ENCODE assay signal across 1 cellular context in the genomic region with DNA sequence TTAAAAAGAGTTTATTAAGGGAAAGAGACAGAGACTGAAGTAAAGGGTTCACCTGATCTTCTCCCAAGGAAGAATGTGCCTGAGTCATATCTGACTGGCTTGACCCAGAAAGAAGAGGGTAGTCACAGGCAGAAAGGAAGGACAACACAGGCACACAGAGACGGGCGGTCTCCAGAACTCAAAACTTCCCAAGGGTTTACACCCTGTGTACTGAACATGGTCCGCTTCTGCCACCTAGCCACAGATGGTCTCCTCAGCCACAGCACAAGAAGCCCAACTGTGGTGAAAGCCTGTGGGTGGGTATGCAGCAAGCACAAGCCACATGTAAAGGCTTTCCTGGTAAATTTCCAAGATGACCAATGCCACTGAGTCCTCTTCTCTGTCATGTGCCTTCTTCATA.
TF ChIP-seq lines count a peak whose summit lies in the region.

No MANE protein-coding gene starts in this region.

TF ChIP-seq in SK-N-SH treated with all-trans-retinoic acid at 6 μM for 48 hours, 23 proteins besides CTCF, POLR2A, EP300 and RAD21 (continued from another document):
- TF ChIP-seq, protein P1, sequence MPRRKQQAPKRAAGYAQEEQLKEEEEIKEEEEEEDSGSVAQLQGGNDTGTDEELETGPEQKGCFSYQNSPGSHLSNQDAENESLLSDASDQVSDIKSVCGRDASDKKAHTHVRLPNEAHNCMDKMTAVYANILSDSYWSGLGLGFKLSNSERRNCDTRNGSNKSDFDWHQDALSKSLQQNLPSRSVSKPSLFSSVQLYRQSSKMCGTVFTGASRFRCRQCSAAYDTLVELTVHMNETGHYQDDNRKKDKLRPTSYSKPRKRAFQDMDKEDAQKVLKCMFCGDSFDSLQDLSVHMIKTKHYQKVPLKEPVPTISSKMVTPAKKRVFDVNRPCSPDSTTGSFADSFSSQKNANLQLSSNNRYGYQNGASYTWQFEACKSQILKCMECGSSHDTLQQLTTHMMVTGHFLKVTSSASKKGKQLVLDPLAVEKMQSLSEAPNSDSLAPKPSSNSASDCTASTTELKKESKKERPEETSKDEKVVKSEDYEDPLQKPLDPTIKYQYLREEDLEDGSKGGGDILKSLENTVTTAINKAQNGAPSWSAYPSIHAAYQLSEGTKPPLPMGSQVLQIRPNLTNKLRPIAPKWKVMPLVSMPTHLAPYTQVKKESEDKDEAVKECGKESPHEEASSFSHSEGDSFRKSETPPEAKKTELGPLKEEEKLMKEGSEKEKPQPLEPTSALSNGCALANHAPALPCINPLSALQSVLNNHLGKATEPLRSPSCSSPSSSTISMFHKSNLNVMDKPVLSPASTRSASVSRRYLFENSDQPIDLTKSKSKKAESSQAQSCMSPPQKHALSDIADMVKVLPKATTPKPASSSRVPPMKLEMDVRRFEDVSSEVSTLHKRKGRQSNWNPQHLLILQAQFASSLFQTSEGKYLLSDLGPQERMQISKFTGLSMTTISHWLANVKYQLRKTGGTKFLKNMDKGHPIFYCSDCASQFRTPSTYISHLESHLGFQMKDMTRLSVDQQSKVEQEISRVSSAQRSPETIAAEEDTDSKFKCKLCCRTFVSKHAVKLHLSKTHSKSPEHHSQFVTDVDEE (CRISPR knock-in tag; IDR thresholded peaks at IDR 0.05), result no peak
- TF ChIP-seq, protein P2, sequence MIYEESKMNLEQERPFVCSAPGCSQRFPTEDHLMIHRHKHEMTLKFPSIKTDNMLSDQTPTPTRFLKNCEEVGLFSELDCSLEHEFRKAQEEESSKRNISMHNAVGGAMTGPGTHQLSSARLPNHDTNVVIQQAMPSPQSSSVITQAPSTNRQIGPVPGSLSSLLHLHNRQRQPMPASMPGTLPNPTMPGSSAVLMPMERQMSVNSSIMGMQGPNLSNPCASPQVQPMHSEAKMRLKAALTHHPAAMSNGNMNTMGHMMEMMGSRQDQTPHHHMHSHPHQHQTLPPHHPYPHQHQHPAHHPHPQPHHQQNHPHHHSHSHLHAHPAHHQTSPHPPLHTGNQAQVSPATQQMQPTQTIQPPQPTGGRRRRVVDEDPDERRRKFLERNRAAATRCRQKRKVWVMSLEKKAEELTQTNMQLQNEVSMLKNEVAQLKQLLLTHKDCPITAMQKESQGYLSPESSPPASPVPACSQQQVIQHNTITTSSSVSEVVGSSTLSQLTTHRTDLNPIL (CRISPR knock-in tag; IDR thresholded peaks at IDR 0.05; ENCODE audit: low read depth), result no peak
- no peak for TF ChIP-seq ZNF565 (CRISPR knock-in tag; conservative IDR thresholded peaks at IDR 0.05; ENCODE audit: low read depth)
